In the genomic region with DNA sequence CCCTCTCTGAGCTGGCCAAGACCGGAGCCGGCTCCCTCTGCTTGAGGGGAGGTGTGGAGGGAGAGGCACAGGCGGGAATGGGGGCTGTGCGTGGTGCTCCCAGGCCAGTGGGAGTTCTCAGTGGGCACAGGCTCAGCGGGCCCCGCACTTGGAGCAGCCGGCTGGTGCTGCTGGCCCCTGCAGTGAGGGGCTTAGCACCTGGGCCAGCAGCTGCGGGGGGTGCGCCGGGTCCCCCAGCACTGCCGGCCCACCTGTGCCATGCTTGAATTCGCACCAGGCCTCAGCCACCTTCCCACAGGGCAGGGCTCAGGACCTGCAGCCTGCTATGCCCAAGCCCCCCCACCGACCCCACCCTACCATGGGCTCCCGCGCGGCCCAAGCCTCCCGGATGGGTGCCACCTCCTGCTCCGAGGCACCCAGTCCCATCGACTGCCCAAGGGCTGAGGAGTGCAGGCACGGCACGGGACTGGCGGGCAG, we compare ENCODE assay signal across 20 cellular contexts.
"Had no signal": no experiment of that assay in that cellular context is flagged by ENCODE, and none has a peak within 500 bp of the region (broad histone marks: within the 10 kb centered on the region; RNA-seq: fewer than 3 reads in every experiment).

No MANE protein-coding gene starts in this region.

- H3K4me3 ChIP-seq: dorsolateral prefrontal cortex, heart right ventricle, lung, pancreas, right atrium auricular region, sigmoid colon, stomach, thyroid gland had no signal

- H3K4me1 Mint-ChIP-seq: immature natural killer cell; memory B cell; stimulated activated naive B cell treated with anti-CD40 and anti-IgM and Interleukin-4, amounts not matched to agents 10 μg/mL and 1 μg/mL and 100 μg/mL, for 72 hours had no signal

- H3K27me3 Mint-ChIP-seq: memory B cell; natural killer cell treated with Interleukin-12 subunit alpha and Interleukin-12 subunit beta and Interleukin-15 and Interleukin-18, amount 100 ng/mL, for 72 hours; progenitor cell of endocrine pancreas; stimulated activated naive B cell treated with anti-CD40 and anti-IgM and Interleukin-4, amounts not matched to agents 10 μg/mL and 1 μg/mL and 100 μg/mL, for 72 hours had no signal

- H3K27ac Mint-ChIP-seq: immature natural killer cell; memory B cell; natural killer cell treated with Interleukin-12 subunit alpha and Interleukin-12 subunit beta and Interleukin-15 and Interleukin-18, amount 100 ng/mL, for 72 hours; progenitor cell of endocrine pancreas; stimulated activated naive B cell treated with anti-CD40 and anti-IgM and Interleukin-4, amounts not matched to agents 10 μg/mL and 1 μg/mL and 100 μg/mL, for 72 hours had no signal

- H3K36me3 Mint-ChIP-seq: immature natural killer cell; memory B cell; natural killer cell treated with Interleukin-12 subunit alpha and Interleukin-12 subunit beta and Interleukin-15 and Interleukin-18, amount 100 ng/mL, for 72 hours; stimulated activated naive B cell treated with anti-CD40 and anti-IgM and Interleukin-4, amounts not matched to agents 10 μg/mL and 1 μg/mL and 100 μg/mL, for 72 hours had no signal

- H3K4me3 Mint-ChIP-seq: immature natural killer cell; memory B cell; natural killer cell treated with Interleukin-12 subunit alpha and Interleukin-12 subunit beta and Interleukin-15 and Interleukin-18, amount 100 ng/mL, for 72 hours; neural crest cell; stimulated activated naive B cell treated with anti-CD40 and anti-IgM and Interleukin-4, amounts not matched to agents 10 μg/mL and 1 μg/mL and 100 μg/mL, for 72 hours had no signal

- H3K9me3 Mint-ChIP-seq: memory B cell; neural crest cell; stimulated activated naive B cell treated with anti-CD40 and anti-IgM and Interleukin-4, amounts not matched to agents 10 μg/mL and 1 μg/mL and 100 μg/mL, for 72 hours had no signal

- H3K27ac ChIP-seq: dorsolateral prefrontal cortex, heart right ventricle, neutrophil, pancreas, right atrium auricular region, sigmoid colon, stomach, thyroid gland had no signal

- ATAC-seq: heart right ventricle; natural killer cell treated with Interleukin-12 subunit alpha and Interleukin-12 subunit beta and Interleukin-15 and Interleukin-18, amount 100 ng/mL, for 72 hours; pancreas; stimulated activated naive B cell treated with anti-CD40 and anti-IgM and Interleukin-4, amounts not matched to agents 10 μg/mL and 1 μg/mL and 100 μg/mL, for 72 hours had no signal

- DNase-seq: cerebellar nuclear complex; dorsolateral prefrontal cortex; effector CD4-positive, alpha-beta T cell; immature natural killer cell; islet precursor cell; sigmoid colon; stimulated activated CD4-positive, alpha-beta T cell treated with anti-CD3 and anti-CD28 coated beads, Interleukin-4, amount 100 ng/mL, for 4 hours; stimulated activated naive B cell treated with anti-CD40 and anti-IgM and Interleukin-4, amounts not matched to agents 10 μg/mL and 1 μg/mL and 100 μg/mL, for 72 hours; stomach; thyroid gland; trophoblast cell had no signal

- H3K27me3 ChIP-seq: dorsolateral prefrontal cortex, heart right ventricle, neutrophil, pancreas, right atrium auricular region, sigmoid colon, stomach, thyroid gland had no signal

- H3K9me3 ChIP-seq: neutrophil, pancreas, right atrium auricular region, sigmoid colon, thyroid gland had no signal

- H3K4me1 ChIP-seq: heart right ventricle, pancreas, right atrium auricular region, sigmoid colon, stomach had no signal

- H3K36me3 ChIP-seq: heart right ventricle, neutrophil, pancreas, right atrium auricular region, sigmoid colon, stomach, thyroid gland had no signal
